Comparison of ENCODE assay signal across 8 cellular contexts in genomic region chr2:100730290-100730868, GRCh38.
A peak's percentile ranks its signal among the peaks of the same experiment; 100 is the strongest.
DNase-seq lines count a peak whose midpoint lies in the region; ATAC-seq and TF ChIP-seq lines count a peak whose summit lies in the region.

No MANE protein-coding gene starts in this region.

- H3K79me1 ChIP-seq in mesendoderm (ENCODE audit: low read length) = no peaks in the 10 kb centered on the region

- no peaks in the 10 kb centered on the region for H3K4me1 ChIP-seq in colonic mucosa
- no peaks in the 10 kb centered on the region for H3K4me1 ChIP-seq in mesendoderm (ENCODE audit: control insufficient read depth, low read depth, low read length)
- no peaks in the 10 kb centered on the region for H3K4me1 ChIP-seq in uterus

- H3K27ac Mint-ChIP-seq in HFFc6 = no peak overlapping the region

- TF ChIP-seq POLR2A in uterus (IDR thresholded peaks at IDR 0.05) = no peak

- no peak overlapping the region for H2BK120ac ChIP-seq in mesendoderm (ENCODE audit: low read depth, low read length)

- no peak overlapping the region for H4K8ac ChIP-seq in mesendoderm (ENCODE audit: low read depth, low read length)

- H3K4me2 ChIP-seq in mesendoderm (ENCODE audit: low read length) = no peak overlapping the region

- H3K79me2 ChIP-seq in mesendoderm (ENCODE audit: control insufficient read depth, insufficient read depth, low read length) = no peaks in the 10 kb centered on the region

- peak; percentile 92 for TF ChIP-seq CTCF in AG10803 (conservative IDR thresholded peaks at IDR 0.05; ENCODE audit: low read length)
- TF ChIP-seq CTCF in HFFc6 (IDR thresholded peaks at IDR 0.05) = peak; percentile 85
- TF ChIP-seq CTCF in colonic mucosa (IDR thresholded peaks at IDR 0.05) = peak; percentile 68
- peak; percentile 33 to 58 (median 44) for TF ChIP-seq CTCF in uterus (IDR thresholded peaks at IDR 0.05)

- no peak overlapping the region for H3K56ac ChIP-seq in mesendoderm (ENCODE audit: low read length)

- no peak overlapping the region for H3K9ac ChIP-seq in colonic mucosa (ENCODE audit: low read depth in 2 of 2, low read length in 2 of 2)
- no peak overlapping the region for H3K9ac ChIP-seq in mesendoderm (ENCODE audit: low read length)

- no peak overlapping the region for H2BK5ac ChIP-seq in mesendoderm (ENCODE audit: low read length)

- no peak overlapping the region for H2BK15ac ChIP-seq in mesendoderm (replicated peaks; ENCODE audit: low read depth)

- H3K9me3 ChIP-seq in colonic mucosa (no peaks in the 10 kb centered on the region), uterus (no peaks in the 10 kb centered on the region)

- H3K4me1 Mint-ChIP-seq in HFFc6 (ENCODE audit: low read depth) = peaks cover 35% of the 10 kb centered on the region

- no peak overlapping the region for H3K4me3 ChIP-seq in AG10803 (ENCODE audit: low read length)
- H3K4me3 ChIP-seq in colonic mucosa = no peak overlapping the region
- H3K4me3 ChIP-seq in mesendoderm (ENCODE audit: low read length) = no peak overlapping the region
- H3K4me3 ChIP-seq in uterus = no peak overlapping the region

- peaks cover 4% of the 10 kb centered on the region; the same call in 1 of the 2 replicates for H3K9me3 Mint-ChIP-seq in HFFc6

- H3K36me3 ChIP-seq in colonic mucosa (no peaks in the 10 kb centered on the region), mesendoderm (ENCODE audit: control insufficient read depth, insufficient read depth, low read length) (no peaks in the 10 kb centered on the region), uterus (no peaks in the 10 kb centered on the region)

- H4K5ac ChIP-seq in mesendoderm (ENCODE audit: low read length) = no peak overlapping the region

- H3K27me3 ChIP-seq in colonic mucosa (no peaks in the 10 kb centered on the region), mesendoderm (ENCODE audit: insufficient read depth, low read length, poor library complexity) (no peaks in the 10 kb centered on the region), uterus (no peaks in the 10 kb centered on the region)

- H3K27ac ChIP-seq in colonic mucosa (no peak overlapping the region), mesendoderm (ENCODE audit: low read depth, low read length) (no peak overlapping the region), uterus (no peak overlapping the region)

- no peaks in the 10 kb centered on the region for H3K36me3 Mint-ChIP-seq in HFFc6 (ENCODE audit: low read depth)

- H3K4me3 Mint-ChIP-seq in HFFc6 = no peak overlapping the region

- H3K4ac ChIP-seq in mesendoderm (ENCODE audit: low read depth, low read length) = no peak overlapping the region

- intact Hi-C loops in colonic mucosa (cut with DNase I) (no loop called here), uterus (cut with DNase I; ENCODE audit: low total_unique reads) (no loop called here)

- H3K18ac ChIP-seq in mesendoderm (ENCODE audit: low read length) = no peak overlapping the region

- DNase-seq in AG10803 (ENCODE audit: low read depth) (peak; percentile 77), HFFc6 (peak; percentile 64), T1000 (lab: John Stamatoyannopoulos, UW) (peak; percentile 42), colonic mucosa (peak; percentile 77), mesendoderm (peak; percentile 81), uterus (peak in 1 of 2 donors; percentile 48), C1 segment of cervical spinal cord (lab: John Stamatoyannopoulos, UW) (no peak)

- no peak overlapping the region for H3K23ac ChIP-seq in mesendoderm (ENCODE audit: low read length)

- no CpG with 5 or more reads among the region's 6 CpGs for WGBS in mesendoderm (ENCODE audit: extremely low coverage, insufficient coverage, low lambda C conversion rate)

- H2AK5ac ChIP-seq in mesendoderm (ENCODE audit: low read length) = no peak overlapping the region

- H3K27me3 Mint-ChIP-seq in HFFc6 (ENCODE audit: insufficient read depth) = peaks cover 3% of the 10 kb centered on the region; the same call in 1 of the 2 replicates

- no peak for ATAC-seq in GM18520 (IDR thresholded peaks at IDR 0.05; ENCODE audit: unreplicated experiment)

Comparison
In these comparisons a context has a peak if more than half of its experiments do, and no peak if none do; other contexts are left out.
1. DNase-seq: peak in AG10803 (single experiment), HFFc6 (single experiment), T1000 (single experiment), colonic mucosa (single experiment) and mesendoderm (single experiment); none in C1 segment of cervical spinal cord (0 of 14).
2. Peak in every context shown above with its lines, with median percentiles within 50 percentile points of each other: CTCF ChIP-seq.